In genomic region chr22:22787805-22788459, GRCh38 we compare ENCODE assay signal across 8 cellular contexts.
DNase-seq lines count a peak whose midpoint lies in the region; ATAC-seq, FAIRE-seq and TF ChIP-seq lines count a peak whose summit lies in the region.

No MANE protein-coding gene starts in this region.

- peaks cover 0 to 3% (median 0%) of the 10 kb centered on the region in 7 donors for H3K9me3 Mint-ChIP-seq in CD14-positive monocyte

- DNase-seq in CD14-positive monocyte (ENCODE audit: low spot score), result no peak
- DNase-seq in HFF-Myc (ENCODE audit: extremely low read depth, low read depth), result peak; percentile 6
- peak; percentile 29 to 66 for DNase-seq in SJSA1 (ENCODE audit: low read depth in 1 of 2, low spot score in 2 of 2)
- peak in 3 of 4 experiments; percentile 42 to 68 (median 42) for DNase-seq in activated naive CD4-positive, alpha-beta T cell (lab: John Stamatoyannopoulos, UW)
- DNase-seq in left ventricle myocardium superior, result peak; percentile 66
- peak; percentile 56 for DNase-seq in small intestine

- H3K9me3 ChIP-seq in SJSA1 (replicated peaks), result no peaks in the 10 kb centered on the region
- no peaks in the 10 kb centered on the region for H3K9me3 ChIP-seq in small intestine (ENCODE audit: control insufficient read depth, low read depth)

- intact Hi-C loops in CD14-positive monocyte (cut with micrococcal nuclease), result no loop called here
- intact Hi-C loops in left ventricle myocardium superior (cut with micrococcal nuclease), result no loop called here

- no peak overlapping the region for H3K27ac ChIP-seq in SJSA1
- H3K27ac ChIP-seq in small intestine (ENCODE audit: low read depth in 1 of 2, low read length in 1 of 2), result no peak overlapping the region

- H3K4me1 ChIP-seq in SJSA1 (replicated peaks), result no peaks in the 10 kb centered on the region
- H3K4me1 ChIP-seq in small intestine (ENCODE audit: control insufficient read depth in 2 of 2, insufficient read depth in 1 of 2, low read depth in 1 of 2, low read length in 1 of 2), result no peaks in the 10 kb centered on the region

- H3K36me3 ChIP-seq in SJSA1 (no peaks in the 10 kb centered on the region), small intestine (ENCODE audit: control insufficient read depth in 2 of 2, insufficient read depth in 2 of 2, low read length in 2 of 2) (no peaks in the 10 kb centered on the region)

- no peaks in the 10 kb centered on the region for H3K4me1 Mint-ChIP-seq in CD14-positive monocyte

- peak; percentile 96 for TF ChIP-seq CTCF in CD14-positive monocyte (IDR thresholded peaks at IDR 0.05)
- peak; percentile 94 for TF ChIP-seq CTCF in HFF-Myc (IDR thresholded peaks at IDR 0.05; ENCODE audit: low read depth, low read length, missing control alignments)

- H3K36me3 Mint-ChIP-seq in CD14-positive monocyte, result no peaks in the 10 kb centered on the region

- H3K4me3 ChIP-seq in HFF-Myc (replicated peaks; ENCODE audit: low read depth, low read length), result no peak overlapping the region
- H3K4me3 ChIP-seq in SJSA1, result no peak overlapping the region
- no peak overlapping the region for H3K4me3 ChIP-seq in small intestine (ENCODE audit: low read depth in 1 of 2, low read length in 2 of 2)

- 45 to 46% (median 45%) methylated on average over 9 of the region's 9 CpGs for WGBS in small intestine, 3 donors

- H3K4me3 Mint-ChIP-seq in CD14-positive monocyte, result no peak overlapping the region

- peaks cover 17% of the 10 kb centered on the region for H3K27me3 ChIP-seq in SJSA1 (replicated peaks)
- H3K27me3 ChIP-seq in small intestine (ENCODE audit: control insufficient read depth in 2 of 2, insufficient read depth in 2 of 2, low read length in 2 of 2), result no peaks in the 10 kb centered on the region

- ATAC-seq in left ventricle myocardium superior (peak; percentile 31), GM21528 (IDR thresholded peaks at IDR 0.05; ENCODE audit: low FRiP score, unreplicated experiment) (no peak), HG02798 (IDR thresholded peaks at IDR 0.05; ENCODE audit: poor library complexity, unreplicated experiment) (no peak)

- peaks cover 5 to 7% (median 6%) of the 10 kb centered on the region in 3 donors for H3K27me3 Mint-ChIP-seq in CD14-positive monocyte (ENCODE audit: low read depth in 3 of 3)

- FAIRE-seq in small intestine (lab: Jason Lieb, UNC), result no peak

- H3K27ac Mint-ChIP-seq in CD14-positive monocyte, result no peak overlapping the region
